15 cellular contexts compared by ENCODE assay signal in genomic region chr3:12620729-12621128, GRCh38.
"Had no signal": no experiment of that assay in that cellular context is flagged by ENCODE, and none has a peak within 500 bp of the region (broad histone marks: within the 10 kb centered on the region; RNA-seq: fewer than 3 reads in every experiment).

No MANE protein-coding gene starts in this region.

- H3K4me3 Mint-ChIP-seq: activated CD4-positive, alpha-beta memory T cell treated with anti-CD3 and anti-CD28 coated beads for 36 hours; activated naive CD8-positive, alpha-beta T cell treated with anti-CD3 and anti-CD28 coated beads, Interleukin-2, amount 10 ng/mL, durations not matched to agents 7 days and 5 days; activated T-cell treated with anti-CD3 and anti-CD28 coated beads, Interleukin-2, amount 50 U/mL, for 4 hours; brain; immature natural killer cell; mesothelial cell of epicardium; neural crest cell had no signal

- H3K27me3 ChIP-seq: spleen had no signal

- H3K27me3 Mint-ChIP-seq: activated CD4-positive, alpha-beta memory T cell treated with anti-CD3 and anti-CD28 coated beads for 36 hours; activated naive CD8-positive, alpha-beta T cell treated with anti-CD3 and anti-CD28 coated beads, Interleukin-2, amount 10 ng/mL, durations not matched to agents 7 days and 5 days; brain had no signal

- DNase-seq: activated CD4-positive, alpha-beta memory T cell treated with anti-CD3 and anti-CD28 coated beads for 36 hours; activated CD4-positive, alpha-beta T cell treated with anti-CD3 and anti-CD28 coated beads for 1 hour; activated gamma-delta T cell; activated naive CD8-positive, alpha-beta T cell treated with anti-CD3 and anti-CD28 coated beads, Interleukin-2, amount 10 ng/mL, durations not matched to agents 7 days and 5 days; activated T-cell treated with anti-CD3 and anti-CD28 coated beads, Interleukin-2, amount 50 U/mL, for 4 hours; effector memory CD4-positive, alpha-beta T cell; foreskin fibroblast; head of caudate nucleus; immature natural killer cell; lower lobe of right lung; spleen had no signal

- ATAC-seq: activated T-cell treated with anti-CD3 and anti-CD28 coated beads, Interleukin-2, amount 50 U/mL, for 4 hours; lower lobe of right lung; sciatic nerve had no signal

- H3K4me3 ChIP-seq: lower lobe of right lung, spleen had no signal

- H3K9me3 Mint-ChIP-seq: activated CD4-positive, alpha-beta memory T cell treated with anti-CD3 and anti-CD28 coated beads for 36 hours; activated naive CD8-positive, alpha-beta T cell treated with anti-CD3 and anti-CD28 coated beads, Interleukin-2, amount 10 ng/mL, durations not matched to agents 7 days and 5 days; activated T-cell treated with anti-CD3 and anti-CD28 coated beads, Interleukin-2, amount 50 U/mL, for 4 hours; brain; immature natural killer cell; mesothelial cell of epicardium; neural crest cell had no signal

- H3K27ac Mint-ChIP-seq: activated CD4-positive, alpha-beta memory T cell treated with anti-CD3 and anti-CD28 coated beads for 36 hours; activated naive CD8-positive, alpha-beta T cell treated with anti-CD3 and anti-CD28 coated beads, Interleukin-2, amount 10 ng/mL, durations not matched to agents 7 days and 5 days had no signal

- H3K9me3 ChIP-seq: lower lobe of right lung, spleen had no signal

- H3K27ac ChIP-seq: lower lobe of right lung, spleen had no signal
